ENCODE assay signal across 27 cellular contexts in genomic region chr16:54783226-54783625, GRCh38.
DNase-seq lines count a peak whose midpoint lies in the region; ATAC-seq, FAIRE-seq and TF ChIP-seq lines count a peak whose summit lies in the region.
"Had no signal": no experiment of that assay in that cellular context is flagged by ENCODE, and none has a peak within 500 bp of the region (broad histone marks: within the 10 kb centered on the region; RNA-seq: fewer than 3 reads in every experiment).

No MANE protein-coding gene starts in this region.

- 72 to 76% methylated on average over 3 of the region's 3 CpGs for WGBS in pancreas, 2 donors

- no peaks in the 10 kb centered on the region for H3K79me2 ChIP-seq in astrocyte (ENCODE audit: insufficient read depth, low read length)
- H3K79me2 ChIP-seq in keratinocyte (ENCODE audit: control insufficient read depth, insufficient read depth, low read length), result no peaks in the 10 kb centered on the region

- H3K9me3 Mint-ChIP-seq in astrocyte (ENCODE audit: unreplicated experiment), result peaks cover 5% of the 10 kb centered on the region
- H3K9me3 Mint-ChIP-seq: CD4-positive, alpha-beta T cell had no signal

- DNase-seq in LHCN-M2 (ENCODE audit: low read depth) (peak; percentile 9), astrocyte (ENCODE audit: low read depth) (no peak), epithelial cell of prostate (ENCODE audit: low read depth, low spot score) (peak; percentile 10), keratinocyte (ENCODE audit: low read depth, low spot score) (no peak), pancreas (no peak), left ventricle myocardium superior (no peak), NCI-H1694 (lab: John Stamatoyannopoulos, UW) (no peak)
- DNase-seq: 8988T; ACHN; AML-193; BE2C; CD4-positive, alpha-beta T cell; CD8-positive, alpha-beta memory T cell; DMS 273 treated with DMSO at 0.1 percent for 48 hours; DMS79 treated with DMSO at 0.1 percent for 48 hours; GF-D8; GOT3; HFFc6 had no signal

- H3K4me1 Mint-ChIP-seq in astrocyte (ENCODE audit: low read depth, unreplicated experiment), result peaks cover 3% of the 10 kb centered on the region
- H3K4me1 Mint-ChIP-seq: CD14-positive monocyte; CD8-positive, alpha-beta memory T cell had no signal

- no peaks in the 10 kb centered on the region for H3K9me1 ChIP-seq in keratinocyte (ENCODE audit: control insufficient read depth, extremely low read depth, insufficient read depth, low read length)

- H2AFZ ChIP-seq in astrocyte (ENCODE audit: low read depth, low read length) (no peak overlapping the region), keratinocyte (ENCODE audit: control insufficient read depth, low read length) (no peak overlapping the region)

- H3K36me3 Mint-ChIP-seq in astrocyte (ENCODE audit: low read depth, unreplicated experiment), result no peaks in the 10 kb centered on the region
- H3K36me3 Mint-ChIP-seq: CD14-positive monocyte; CD8-positive, alpha-beta memory T cell had no signal

- H4K20me1 ChIP-seq in astrocyte (ENCODE audit: insufficient read depth, low read length), result no peaks in the 10 kb centered on the region
- no peaks in the 10 kb centered on the region for H4K20me1 ChIP-seq in keratinocyte (ENCODE audit: control insufficient read depth, extremely low read depth, insufficient read depth, low read length)
- H4K20me1 ChIP-seq: BLaER1 treated with 17β-estradiol and CSF1 and Interleukin-3, amounts not matched to agents 10 nM and 100 nM had no signal

- H3K27ac ChIP-seq in astrocyte (ENCODE audit: low read depth, low read length), result no peak overlapping the region
- H3K27ac ChIP-seq in epithelial cell of prostate, result no peak overlapping the region
- H3K27ac ChIP-seq in keratinocyte (ENCODE audit: control insufficient read depth, insufficient read depth, low read length), result no peak overlapping the region
- no peak overlapping the region for H3K27ac ChIP-seq in pancreas
- H3K27ac ChIP-seq: A549; BLaER1 treated with 17β-estradiol and CSF1 and Interleukin-3, amounts not matched to agents 10 nM and 100 nM had no signal

- no peak overlapping the region for H3K9ac ChIP-seq in astrocyte (ENCODE audit: low read length)
- no peak overlapping the region for H3K9ac ChIP-seq in keratinocyte (ENCODE audit: control insufficient read depth, extremely low read depth, insufficient read depth, low read length)
- H3K9ac ChIP-seq: BLaER1 treated with 17β-estradiol and CSF1 and Interleukin-3, amounts not matched to agents 10 nM and 100 nM had no signal

- dilution Hi-C loops in keratinocyte (cut with MboI; ENCODE audit: extremely low pct_ligation_motif_present, low sequenced_read_pairs), result no loop called here

- H3K27me3 ChIP-seq in astrocyte (ENCODE audit: insufficient read depth, low read length) (no peaks in the 10 kb centered on the region), keratinocyte (ENCODE audit: control insufficient read depth, extremely low read depth, insufficient read depth, low read length) (no peaks in the 10 kb centered on the region), pancreas (no peaks in the 10 kb centered on the region)
- H3K27me3 ChIP-seq: BE2C; BLaER1 treated with 17β-estradiol and CSF1 and Interleukin-3, amounts not matched to agents 10 nM and 100 nM had no signal

- H3K4me2 ChIP-seq in astrocyte (ENCODE audit: low read length), result no peak overlapping the region
- H3K4me2 ChIP-seq in keratinocyte (ENCODE audit: control insufficient read depth, extremely low read depth, insufficient read depth, low read depth, low read length), result no peak overlapping the region
- H3K4me2 ChIP-seq: A549; BLaER1 treated with 17β-estradiol and CSF1 and Interleukin-3, amounts not matched to agents 10 nM and 100 nM had no signal

- H3K9me3 ChIP-seq in astrocyte (ENCODE audit: insufficient read depth, low read depth, low read length) (no peaks in the 10 kb centered on the region), keratinocyte (ENCODE audit: control insufficient read depth, low read depth, low read length) (no peaks in the 10 kb centered on the region), pancreas (no peaks in the 10 kb centered on the region)
- H3K9me3 ChIP-seq: BE2C had no signal

- H3K4me1 ChIP-seq in astrocyte (ENCODE audit: insufficient read depth, low read length) (no peaks in the 10 kb centered on the region), keratinocyte (ENCODE audit: control insufficient read depth, extremely low read depth, insufficient read depth, low read length) (peaks cover 5% of the 10 kb centered on the region), pancreas (no peaks in the 10 kb centered on the region)
- H3K4me1 ChIP-seq: A549; BE2C; BLaER1 treated with 17β-estradiol and CSF1 and Interleukin-3, amounts not matched to agents 10 nM and 100 nM; HAP-1 had no signal

- no peak overlapping the region for H3K4me3 Mint-ChIP-seq in astrocyte (ENCODE audit: unreplicated experiment)
- H3K4me3 Mint-ChIP-seq: CD14-positive monocyte; CD4-positive, alpha-beta T cell; CD8-positive, alpha-beta memory T cell; HFFc6 had no signal

- no peak for FAIRE-seq in astrocyte (lab: Jason Lieb, UNC)
- peak; percentile 67 for FAIRE-seq in keratinocyte (lab: Jason Lieb, UNC)
- no peak for FAIRE-seq in pancreas (lab: Jason Lieb, UNC)
- FAIRE-seq: A549, D721Med, GM12891, GM18507, H54 had no signal

- H3K36me3 ChIP-seq in astrocyte (ENCODE audit: insufficient read depth, low read length), result no peaks in the 10 kb centered on the region
- H3K36me3 ChIP-seq in keratinocyte (ENCODE audit: control insufficient read depth in 2 of 2, extremely low read depth in 1 of 2, insufficient read depth in 2 of 2, low read length in 2 of 2), result no peaks in the 10 kb centered on the region
- no peaks in the 10 kb centered on the region for H3K36me3 ChIP-seq in pancreas
- H3K36me3 ChIP-seq: BE2C; BLaER1 treated with 17β-estradiol and CSF1 and Interleukin-3, amounts not matched to agents 10 nM and 100 nM; HAP-1 had no signal

- peaks cover 5% of the 10 kb centered on the region for H3K27me3 Mint-ChIP-seq in astrocyte (ENCODE audit: low read depth, unreplicated experiment)

- TF ChIP-seq CTCF in astrocyte (IDR thresholded peaks at IDR 0.05; ENCODE audit: insufficient read depth, low read depth, low read length) (no peak), keratinocyte (optimal IDR thresholded peaks at IDR 0.05 in 1 of 3, IDR thresholded peaks at IDR 0.05 in 1 of 3, conservative IDR thresholded peaks at IDR 0.05 in 1 of 3; ENCODE audit: extremely low read depth in 1 of 3, insufficient read depth in 2 of 3, low read length in 3 of 3) (no peak), pancreas (IDR thresholded peaks at IDR 0.05) (no peak)

- ATAC-seq in pancreas, result no peak
- ATAC-seq in left ventricle myocardium superior, result no peak
- ATAC-seq in HG03342 (IDR thresholded peaks at IDR 0.05; ENCODE audit: unreplicated experiment), result no peak
- ATAC-seq: A549 had no signal

- intact Hi-C loops in pancreas (cut with DNase I), result no loop called here
- intact Hi-C loops in left ventricle myocardium superior (cut with micrococcal nuclease), result no loop called here

- H3K4me3 ChIP-seq in astrocyte (ENCODE audit: insufficient read depth, low read depth, low read length) (no peak overlapping the region), keratinocyte (ENCODE audit: control insufficient read depth in 2 of 3, extremely low read depth in 1 of 3, insufficient read depth in 2 of 3, low read depth in 1 of 3, low read length in 3 of 3) (no peak overlapping the region), pancreas (no peak overlapping the region)
- H3K4me3 ChIP-seq: A549; BLaER1 treated with 17β-estradiol and CSF1 and Interleukin-3, amounts not matched to agents 10 nM and 100 nM; HAP-1 had no signal

- H3K27ac Mint-ChIP-seq in astrocyte (ENCODE audit: unreplicated experiment), result peak overlapping the region; percentile 43
- H3K27ac Mint-ChIP-seq: CD14-positive monocyte; CD4-positive, alpha-beta T cell; CD8-positive, alpha-beta memory T cell; HFFc6 had no signal

Comparison
In these comparisons a context has a peak if more than half of its experiments do, and no peak if none do; other contexts are left out.
1. DNase-seq: peak in LHCN-M2 (single experiment) and epithelial cell of prostate (single experiment); none in astrocyte (single experiment), keratinocyte (single experiment), pancreas (0 of 6), left ventricle myocardium superior (single experiment) and NCI-H1694 (single experiment).